20 cellular contexts compared by ENCODE assay signal in genomic region chr11:20060647-20061205, GRCh38.
"Had no signal": no experiment of that assay in that cellular context is flagged by ENCODE, and none has a peak within 500 bp of the region (broad histone marks: within the 10 kb centered on the region; RNA-seq: fewer than 3 reads in every experiment).

No MANE protein-coding gene starts in this region.

- ATAC-seq: activated CD8-positive, alpha-beta T cell treated with anti-CD3 and anti-CD28 coated beads, Interleukin-2, amount 10 ng/mL, durations not matched to agents 7 days and 5 days; body of pancreas had no signal

- H3K9me3 ChIP-seq: body of pancreas, ovary, tibial artery, vagina had no signal

- H3K4me3 ChIP-seq: body of pancreas, lung, ovary, tibial artery, vagina had no signal

- H3K27ac ChIP-seq: body of pancreas, ovary, vagina had no signal

- H3K36me3 ChIP-seq: ovary, vagina had no signal

- DNase-seq: activated CD4-positive, alpha-beta T cell treated with anti-CD3 and anti-CD28 coated beads, Interleukin-2, amount 10 ng/mL, durations not matched to agents 24 days and 14 days; activated CD4-positive, CD25-positive, alpha-beta regulatory T cell; activated CD8-positive, alpha-beta memory T cell treated with anti-CD3 and anti-CD28 coated beads, Interleukin-2, amount 50 U/mL, for 4 hours; activated CD8-positive, alpha-beta T cell treated with anti-CD3 and anti-CD28 coated beads, Interleukin-2, amount 10 ng/mL, durations not matched to agents 7 days and 5 days; activated gamma-delta T cell; activated T-cell treated with anti-CD3 and anti-CD28 coated beads, Interleukin-2, amount 50 U/mL, for 48 hours; amniotic stem cell; body of pancreas; cerebellar nuclear complex; effector memory CD4-positive, alpha-beta T cell; erythroblast; hypothalamus; ovary; stimulated activated CD4-positive, alpha-beta T cell treated with anti-CD3 and anti-CD28 coated beads, Interleukin-15, amount 100 ng/mL, for 24 hours; stimulated activated CD4-positive, alpha-beta T cell treated with anti-CD3 and anti-CD28 coated beads, Interleukin-4, amount 100 ng/mL, for 1 hour; stimulated activated naive CD4-positive, alpha-beta T cell; SW 1271; tibial artery had no signal

- H3K27me3 ChIP-seq: body of pancreas, ovary, tibial artery, vagina had no signal

- H3K4me1 ChIP-seq: body of pancreas had no signal
